ENCODE assay signal across 38 cellular contexts in the genomic region with DNA sequence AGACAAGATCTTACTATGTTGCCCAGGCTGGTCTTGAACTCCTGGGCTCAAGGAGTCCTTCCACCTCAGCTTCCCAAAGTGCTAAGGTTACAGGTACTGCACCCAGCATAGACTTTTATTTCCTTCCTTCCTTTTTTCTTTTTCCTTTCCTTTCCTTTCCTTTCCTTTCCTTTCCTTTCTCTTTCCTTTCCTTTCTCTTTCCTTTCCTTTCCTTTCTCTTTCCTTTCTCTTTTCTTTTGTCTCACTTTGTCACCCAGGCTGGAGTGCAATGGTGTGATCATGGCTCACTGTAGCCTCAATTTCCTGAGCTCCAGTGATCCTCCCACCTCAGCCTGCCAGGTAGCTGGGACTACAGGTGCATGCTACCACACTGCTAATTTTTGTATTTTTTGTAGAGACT. TPM values are rescaled to one million over a fixed set of nuclear protein-coding genes. Genes with fewer than 3 reads are reported as not detected.
"Had no signal": no experiment of that assay in that cellular context is flagged by ENCODE, and none has a peak within 500 bp of the region (broad histone marks: within the 10 kb centered on the region; RNA-seq: fewer than 3 reads in every experiment).

No MANE protein-coding gene starts in this region.

- ATAC-seq: activated CD4-positive, alpha-beta T cell treated with anti-CD3 and anti-CD28 coated beads for 36 hours; activated CD4-positive, CD25-positive, alpha-beta regulatory T cell treated with anti-CD3 and anti-CD28 coated beads, Interleukin-2, amount 50 U/mL, for 24 hours; activated CD8-positive, alpha-beta T cell treated with anti-CD3 and anti-CD28 coated beads for 36 hours; body of pancreas had no signal

- H3K4me3 ChIP-seq: adrenal gland, body of pancreas, breast epithelium had no signal

- H3K36me3 ChIP-seq: adrenal gland, brain microvascular endothelial cell, breast epithelium had no signal

- H3K27me3 Mint-ChIP-seq: activated CD4-positive, alpha-beta T cell treated with anti-CD3 and anti-CD28 coated beads for 36 hours; activated CD4-positive, alpha-beta T cell treated with anti-CD3 and anti-CD28 coated beads, Interleukin-2, amount 10 ng/mL, durations not matched to agents 7 days and 5 days; activated CD8-positive, alpha-beta T cell treated with anti-CD3 and anti-CD28 coated beads for 36 hours; activated naive CD4-positive, alpha-beta T cell treated with anti-CD3 and anti-CD28 coated beads, Interleukin-2, amount 10 ng/mL, durations not matched to agents 7 days and 5 days; activated naive CD4-positive, alpha-beta T cell treated with anti-CD3 and anti-CD28 coated beads, Interleukin-2, amount 50 U/mL, for 24 hours; activated naive CD8-positive, alpha-beta T cell; activated naive CD8-positive, alpha-beta T cell treated with anti-CD3 and anti-CD28 coated beads, Interleukin-2, amount 10 ng/mL, durations not matched to agents 7 days and 5 days; activated T-cell treated with anti-CD3 and anti-CD28 coated beads, Interleukin-2, amount 50 U/mL, for 24 hours had no signal

- H3K36me3 Mint-ChIP-seq: activated naive CD8-positive, alpha-beta T cell had no signal

- H3K4me3 Mint-ChIP-seq: activated CD4-positive, alpha-beta T cell treated with anti-CD3 and anti-CD28 coated beads for 36 hours; activated CD4-positive, alpha-beta T cell treated with anti-CD3 and anti-CD28 coated beads, Interleukin-2, amount 10 ng/mL, durations not matched to agents 7 days and 5 days; activated CD8-positive, alpha-beta T cell treated with anti-CD3 and anti-CD28 coated beads for 36 hours; activated naive CD4-positive, alpha-beta T cell treated with anti-CD3 and anti-CD28 coated beads, Interleukin-2, amount 10 ng/mL, durations not matched to agents 7 days and 5 days; activated naive CD4-positive, alpha-beta T cell treated with anti-CD3 and anti-CD28 coated beads, Interleukin-2, amount 50 U/mL, for 24 hours; activated naive CD8-positive, alpha-beta T cell; activated naive CD8-positive, alpha-beta T cell treated with anti-CD3 and anti-CD28 coated beads, Interleukin-2, amount 10 ng/mL, durations not matched to agents 7 days and 5 days; activated T-cell treated with anti-CD3 and anti-CD28 coated beads, Interleukin-2, amount 50 U/mL, for 24 hours; T-helper 1 cell treated with Interleukin-12 subunit alpha and Interleukin-12 subunit beta and Interleukin-4 antibody, amounts not matched to agents 30 μg/mL and 1 μg/mL, for 36 hours; T-helper 2 cell treated with Interferon-gamma antibody and Interleukin-4, amounts not matched to agents 5 μg/mL and 100 μg/mL, for 36 hours had no signal

- H3K4me1 Mint-ChIP-seq: activated CD4-positive, alpha-beta T cell treated with anti-CD3 and anti-CD28 coated beads for 36 hours; activated naive CD4-positive, alpha-beta T cell treated with anti-CD3 and anti-CD28 coated beads, Interleukin-2, amount 50 U/mL, for 24 hours had no signal

- DNase-seq: activated CD4-positive, alpha-beta T cell treated with anti-CD3 and anti-CD28 coated beads for 1 hour; activated CD4-positive, alpha-beta T cell treated with anti-CD3 and anti-CD28 coated beads for 36 hours; activated CD4-positive, alpha-beta T cell treated with anti-CD3 and anti-CD28 coated beads for 48 hours; activated CD4-positive, alpha-beta T cell treated with anti-CD3 and anti-CD28 coated beads, Interleukin-2, amount 10 ng/mL, durations not matched to agents 7 days and 5 days; activated CD4-positive, alpha-beta T cell treated with anti-CD3 and anti-CD28 coated beads, Interleukin-2, amount 50 U/mL, for 48 hours; activated CD4-positive, CD25-positive, alpha-beta regulatory T cell; activated CD8-positive, alpha-beta memory T cell treated with anti-CD3 and anti-CD28 coated beads, Interleukin-2, amount 50 U/mL, for 4 hours; activated CD8-positive, alpha-beta T cell treated with anti-CD3 and anti-CD28 coated beads for 36 hours; activated effector memory CD4-positive, alpha-beta T cell treated with anti-CD3 and anti-CD28 coated beads, Interleukin-2, amount 50 U/mL, for 16 hours; activated gamma-delta T cell treated with Interleukin-2 at 50 U/mL for 16 hours; activated naive CD4-positive, alpha-beta T cell; activated naive CD4-positive, alpha-beta T cell treated with anti-CD3 and anti-CD28 coated beads, Interleukin-2, amount 10 ng/mL, durations not matched to agents 7 days and 5 days; activated naive CD8-positive, alpha-beta T cell treated with anti-CD3 and anti-CD28 coated beads, Interleukin-2, amount 10 ng/mL, durations not matched to agents 7 days and 5 days; activated T-cell treated with anti-CD3 and anti-CD28 coated beads, Interleukin-2, amount 50 U/mL, for 24 hours; activated T-cell treated with anti-CD3 and anti-CD28 coated beads, Interleukin-2, amount 50 U/mL, for 48 hours; adrenal gland; amniotic stem cell; aorta; body of pancreas; brain microvascular endothelial cell; central memory CD4-positive, alpha-beta T cell; cerebellar nuclear complex; SW 1271; T-helper 1 cell; T-helper 2 cell; T-helper 9 cell had no signal

- H3K9me3 ChIP-seq: adrenal gland, body of pancreas had no signal

- H3K27ac Mint-ChIP-seq: activated CD4-positive, alpha-beta T cell treated with anti-CD3 and anti-CD28 coated beads for 36 hours; activated CD4-positive, alpha-beta T cell treated with anti-CD3 and anti-CD28 coated beads, Interleukin-2, amount 10 ng/mL, durations not matched to agents 7 days and 5 days; activated CD8-positive, alpha-beta T cell treated with anti-CD3 and anti-CD28 coated beads for 36 hours; activated naive CD4-positive, alpha-beta T cell treated with anti-CD3 and anti-CD28 coated beads, Interleukin-2, amount 10 ng/mL, durations not matched to agents 7 days and 5 days; activated naive CD4-positive, alpha-beta T cell treated with anti-CD3 and anti-CD28 coated beads, Interleukin-2, amount 50 U/mL, for 24 hours; activated naive CD8-positive, alpha-beta T cell; activated naive CD8-positive, alpha-beta T cell treated with anti-CD3 and anti-CD28 coated beads, Interleukin-2, amount 10 ng/mL, durations not matched to agents 7 days and 5 days; activated T-cell treated with anti-CD3 and anti-CD28 coated beads, Interleukin-2, amount 50 U/mL, for 24 hours; T-helper 1 cell treated with Interleukin-12 subunit alpha and Interleukin-12 subunit beta and Interleukin-4 antibody, amounts not matched to agents 30 μg/mL and 1 μg/mL, for 36 hours; T-helper 2 cell treated with Interferon-gamma antibody and Interleukin-4, amounts not matched to agents 5 μg/mL and 100 μg/mL, for 36 hours had no signal

- H3K4me1 ChIP-seq: adrenal gland, breast epithelium had no signal

- H3K27ac ChIP-seq: adrenal gland, body of pancreas, brain microvascular endothelial cell, breast epithelium, VCaP had no signal

- FAIRE-seq: astrocyte, TTC549 had no signal

- H3K9me3 Mint-ChIP-seq: activated CD4-positive, alpha-beta T cell treated with anti-CD3 and anti-CD28 coated beads, Interleukin-2, amount 10 ng/mL, durations not matched to agents 7 days and 5 days; activated CD8-positive, alpha-beta T cell treated with anti-CD3 and anti-CD28 coated beads for 36 hours; activated naive CD4-positive, alpha-beta T cell treated with anti-CD3 and anti-CD28 coated beads, Interleukin-2, amount 10 ng/mL, durations not matched to agents 7 days and 5 days; activated naive CD4-positive, alpha-beta T cell treated with anti-CD3 and anti-CD28 coated beads, Interleukin-2, amount 50 U/mL, for 24 hours; activated naive CD8-positive, alpha-beta T cell treated with anti-CD3 and anti-CD28 coated beads, Interleukin-2, amount 10 ng/mL, durations not matched to agents 7 days and 5 days; activated T-cell treated with anti-CD3 and anti-CD28 coated beads, Interleukin-2, amount 50 U/mL, for 24 hours; T-helper 1 cell treated with Interleukin-12 subunit alpha and Interleukin-12 subunit beta and Interleukin-4 antibody, amounts not matched to agents 30 μg/mL and 1 μg/mL, for 36 hours; T-helper 2 cell treated with Interferon-gamma antibody and Interleukin-4, amounts not matched to agents 5 μg/mL and 100 μg/mL, for 36 hours had no signal

RNA-seq across cellular contexts. Expression of a gene that starts 40.9 kb away (rescaled TPM):
- total RNA-seq: activated CD8-positive, alpha-beta memory T cell treated with anti-CD3 and anti-CD28 coated beads for 36 hours; activated CD8-positive, alpha-beta T cell treated with anti-CD3 and anti-CD28 coated beads for 36 hours; activated naive CD8-positive, alpha-beta T cell treated with anti-CD3 and anti-CD28 coated beads, Interleukin-2, amount 10 ng/mL, durations not matched to agents 7 days and 5 days; adrenal gland; aorta; astrocyte; cardiac septum; chondrocyte had no signal
